Comparison of ENCODE assay signal across 8 cellular contexts in the genomic region with DNA sequence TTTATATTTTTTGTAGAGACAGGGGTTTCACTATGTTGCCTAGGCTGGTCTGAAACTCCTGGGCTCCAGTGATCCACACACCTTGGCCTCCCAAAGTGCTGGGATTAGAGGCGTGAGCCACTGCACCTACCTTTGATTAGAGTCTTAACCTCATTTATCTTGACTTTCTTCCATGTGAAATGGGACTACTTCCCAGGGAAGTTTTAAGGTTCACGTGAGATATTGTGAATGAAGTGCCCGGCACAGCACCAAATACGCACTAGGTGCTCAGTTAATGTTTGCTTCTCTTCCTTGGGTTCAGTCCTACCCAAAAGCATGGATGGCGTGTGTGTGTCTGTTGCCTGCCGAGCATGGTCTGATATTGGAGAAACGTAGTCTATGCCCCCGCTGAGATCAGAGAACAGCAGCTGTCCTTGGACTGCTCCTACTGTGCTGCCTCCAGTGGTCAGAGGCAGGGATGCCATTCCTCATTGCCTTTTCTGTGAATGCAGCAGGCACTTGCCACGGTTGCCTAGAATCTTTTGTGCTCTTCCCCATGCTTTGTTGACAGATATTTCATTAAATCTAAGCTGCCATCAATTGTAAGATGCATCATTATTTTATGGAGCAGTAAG. TPM values are rescaled to one million over a fixed set of nuclear protein-coding genes. Genes with fewer than 3 reads are reported as not detected.
DNase-seq lines count a peak whose midpoint lies in the region; ATAC-seq, FAIRE-seq and TF ChIP-seq lines count a peak whose summit lies in the region.

No MANE protein-coding gene starts in this region.

- ATAC-seq in GM18502 (IDR thresholded peaks at IDR 0.05; ENCODE audit: poor library complexity, unreplicated experiment), result peak; percentile 60

- intact Hi-C loops in adrenal gland (cut with DNase I), result no loop called here
- intact Hi-C loops in activated T-helper 2 cell treated with anti-CD3 and anti-CD28 coated beads, Interferon-gamma antibody, Interleukin-2, Interleukin-4, amounts not matched to agents 10 μg/mL and 5 μg/mL and 100 μg/mL, durations not matched to agents 14 hours and 24 hours and 36 hours (cut with micrococcal nuclease), result no loop called here

- FAIRE-seq in keratinocyte (lab: Jason Lieb, UNC), result peak; percentile 79

- H3K9ac ChIP-seq in keratinocyte (ENCODE audit: control insufficient read depth, extremely low read depth, insufficient read depth, low read length), result no peak overlapping the region

- 42 to 48% (median 45%) methylated on average over 8 to 9 of the region's 9 CpGs for WGBS in adrenal gland, 4 donors

- no peaks in the 10 kb centered on the region for H3K36me3 Mint-ChIP-seq in activated T-helper 2 cell treated with anti-CD3 and anti-CD28 coated beads, Interferon-gamma antibody, Interleukin-2, Interleukin-4, amounts not matched to agents 10 μg/mL and 5 μg/mL and 100 μg/mL, durations not matched to agents 14 hours and 24 hours and 36 hours (ENCODE audit: low read depth)

- H3K36me3 ChIP-seq in adrenal gland (replicated peaks in 1 of 2) (no peaks in the 10 kb centered on the region), keratinocyte (ENCODE audit: control insufficient read depth in 2 of 2, extremely low read depth in 1 of 2, insufficient read depth in 2 of 2, low read length in 2 of 2) (no peaks in the 10 kb centered on the region)

- no peaks in the 10 kb centered on the region for H3K4me1 ChIP-seq in adrenal gland (replicated peaks in 1 of 2)
- no peaks in the 10 kb centered on the region for H3K4me1 ChIP-seq in keratinocyte (ENCODE audit: control insufficient read depth, extremely low read depth, insufficient read depth, low read length)

- no peaks in the 10 kb centered on the region for H3K9me3 Mint-ChIP-seq in activated T-helper 2 cell treated with anti-CD3 and anti-CD28 coated beads, Interferon-gamma antibody, Interleukin-2, Interleukin-4, amounts not matched to agents 10 μg/mL and 5 μg/mL and 100 μg/mL, durations not matched to agents 14 hours and 24 hours and 36 hours

- H3K9me3 ChIP-seq in adrenal gland (replicated peaks in 1 of 3) (no peaks in the 10 kb centered on the region), keratinocyte (ENCODE audit: control insufficient read depth, low read depth, low read length) (no peaks in the 10 kb centered on the region)

- no peaks in the 10 kb centered on the region for H3K27me3 Mint-ChIP-seq in activated T-helper 2 cell treated with anti-CD3 and anti-CD28 coated beads, Interferon-gamma antibody, Interleukin-2, Interleukin-4, amounts not matched to agents 10 μg/mL and 5 μg/mL and 100 μg/mL, durations not matched to agents 14 hours and 24 hours and 36 hours (ENCODE audit: low read depth)

- H2AFZ ChIP-seq in keratinocyte (ENCODE audit: control insufficient read depth, low read length), result no peak overlapping the region

- TF ChIP-seq CTCF in NB4 (IDR thresholded peaks at IDR 0.05; ENCODE audit: low read depth, low read length), result peak; percentile 81
- TF ChIP-seq CTCF in adrenal gland (IDR thresholded peaks at IDR 0.05), result peak; percentile 50 to 61 (median 53)
- peak; percentile 85 to 92 (median 87) for TF ChIP-seq CTCF in keratinocyte (optimal IDR thresholded peaks at IDR 0.05 in 1 of 3, IDR thresholded peaks at IDR 0.05 in 1 of 3, conservative IDR thresholded peaks at IDR 0.05 in 1 of 3; ENCODE audit: extremely low read depth in 1 of 3, insufficient read depth in 2 of 3, low read length in 3 of 3)

- H3K4me3 Mint-ChIP-seq in activated T-helper 2 cell treated with anti-CD3 and anti-CD28 coated beads, Interferon-gamma antibody, Interleukin-2, Interleukin-4, amounts not matched to agents 10 μg/mL and 5 μg/mL and 100 μg/mL, durations not matched to agents 14 hours and 24 hours and 36 hours (ENCODE audit: low read depth), result no peak overlapping the region

- TF ChIP-seq POLR2A in NB4 (IDR thresholded peaks at IDR 0.05; ENCODE audit: extremely low read depth, insufficient read length), result no peak
- TF ChIP-seq POLR2A in adrenal gland (IDR thresholded peaks at IDR 0.05), result no peak

- H3K4me1 Mint-ChIP-seq in activated T-helper 2 cell treated with anti-CD3 and anti-CD28 coated beads, Interferon-gamma antibody, Interleukin-2, Interleukin-4, amounts not matched to agents 10 μg/mL and 5 μg/mL and 100 μg/mL, durations not matched to agents 14 hours and 24 hours and 36 hours (ENCODE audit: low read depth), result no peaks in the 10 kb centered on the region

- no peaks in the 10 kb centered on the region for H3K79me2 ChIP-seq in keratinocyte (ENCODE audit: control insufficient read depth, insufficient read depth, low read length)

- dilution Hi-C loops in keratinocyte (cut with MboI; ENCODE audit: extremely low pct_ligation_motif_present, low sequenced_read_pairs), result no loop called here

- H3K27ac Mint-ChIP-seq in activated T-helper 2 cell treated with anti-CD3 and anti-CD28 coated beads, Interferon-gamma antibody, Interleukin-2, Interleukin-4, amounts not matched to agents 10 μg/mL and 5 μg/mL and 100 μg/mL, durations not matched to agents 14 hours and 24 hours and 36 hours, result no peak overlapping the region

- H3K27ac ChIP-seq in adrenal gland, result no peak overlapping the region
- no peak overlapping the region for H3K27ac ChIP-seq in keratinocyte (ENCODE audit: control insufficient read depth, insufficient read depth, low read length)

- no peaks in the 10 kb centered on the region for H3K9me1 ChIP-seq in keratinocyte (ENCODE audit: control insufficient read depth, extremely low read depth, insufficient read depth, low read length)

- H3K27me3 ChIP-seq in adrenal gland (peaks cover 7% of the 10 kb centered on the region), keratinocyte (ENCODE audit: control insufficient read depth, extremely low read depth, insufficient read depth, low read length) (no peaks in the 10 kb centered on the region)

- H3K4me3 ChIP-seq in NB4 (ENCODE audit: low read depth, low read length) (no peak overlapping the region), adrenal gland (no peak overlapping the region), keratinocyte (ENCODE audit: control insufficient read depth in 2 of 3, extremely low read depth in 1 of 3, insufficient read depth in 2 of 3, low read depth in 1 of 3, low read length in 3 of 3) (no peak overlapping the region)

- H3K4me2 ChIP-seq in keratinocyte (ENCODE audit: control insufficient read depth, extremely low read depth, insufficient read depth, low read depth, low read length), result no peak overlapping the region

- no peaks in the 10 kb centered on the region for H4K20me1 ChIP-seq in keratinocyte (ENCODE audit: control insufficient read depth, extremely low read depth, insufficient read depth, low read length)

- DNase-seq in AG08396 (ENCODE audit: low spot score) (peak; percentile 71), NB4 (ENCODE audit: low read depth) (peak; percentile 49), adrenal gland (peak in 6 of 7 donors; percentile 36 to 60 (median 52)), keratinocyte (ENCODE audit: low read depth, low spot score) (no peak), cortex of kidney (lab: John Stamatoyannopoulos, UW) (no peak), GM19240 (ENCODE audit: insufficient read length, low spot score) (no peak)
- no peak for DNase-seq in activated T-helper 2 cell treated with anti-CD3 and anti-CD28 coated beads, Interferon-gamma antibody, Interleukin-2, Interleukin-4, amounts not matched to agents 10 μg/mL and 5 μg/mL and 100 μg/mL, durations not matched to agents 14 hours and 24 hours and 36 hours (ENCODE audit: low spot score)

RNA-seq across cellular contexts. Expression of a gene that starts 12.3 kb away (rescaled TPM):
- 1 to 10 TPM in 5 of 8 donors, under 1 TPM in 3; 0.39 to 2.5 (median 1.7) TPM for total RNA-seq in adrenal gland
- polyA plus RNA-seq in adrenal gland (under 1 TPM; 0.17 to 0.97 (median 0.18) TPM), keratinocyte (29.4 to 35.8 TPM (median 31.0 TPM) in 3 replicates)
- 8.6 TPM for polyA plus RNA-seq in keratinocyte (2011; ENCODE audit: low read depth)
- 18.2 and 20.0 TPM in 2 replicates for polyA plus RNA-seq in keratinocyte (2011; cell fraction: cytosol; rRNA removed)
- polyA plus RNA-seq in keratinocyte (2011; cell fraction: nucleus; rRNA removed), result 50.7 and 56.3 TPM in 2 replicates
- polyA plus RNA-seq in keratinocyte (2012; ENCODE audit: low replicate concordance), result 4.9 and 22.4 TPM in 2 replicates
- 69.8 to 337 TPM (median 70.3 TPM) in 3 replicates for polyA minus RNA-seq in keratinocyte
- polyA minus RNA-seq in keratinocyte (2011; cell fraction: cytosol; rRNA and poly(A)+ RNA removed), result 19.4 TPM
- polyA minus RNA-seq in keratinocyte (2011; cell fraction: nucleus; rRNA and poly(A)+ RNA removed), result 18.6 and 41.9 TPM in 2 replicates
- total RNA-seq in activated T-helper 2 cell treated with anti-CD3 and anti-CD28 coated beads, Interferon-gamma antibody, Interleukin-2, Interleukin-4, amounts not matched to agents 10 μg/mL and 5 μg/mL and 100 μg/mL, durations not matched to agents 14 hours and 24 hours and 36 hours, result 0.11 TPM in 1 of 2 replicates, not detected in the other

Comparison
In these comparisons a context has a peak if more than half of its experiments do, and no peak if none do; other contexts are left out.
1. DNase-seq: peak in AG08396 (single experiment), NB4 (single experiment) and adrenal gland (6 of 7); none in keratinocyte (single experiment), activated T-helper 2 cell treated with anti-CD3 and anti-CD28 coated beads, Interferon-gamma antibody, Interleukin-2, Interleukin-4, amounts not matched to agents 10 μg/mL and 5 μg/mL and 100 μg/mL, durations not matched to agents 14 hours and 24 hours and 36 hours (single experiment), cortex of kidney (single experiment) and GM19240 (single experiment).
2. Peak in every context shown above with its lines, with median percentiles within 50 percentile points of each other: CTCF ChIP-seq.